ENCODE assay signal across 8 cellular contexts in genomic region chr6:47698342-47698787, GRCh38. TPM values are rescaled to one million over a fixed set of nuclear protein-coding genes. Genes with fewer than 3 reads are reported as not detected.
DNase-seq lines count a peak whose midpoint lies in the region; ATAC-seq, FAIRE-seq and TF ChIP-seq lines count a peak whose summit lies in the region.
"Had no signal": no experiment of that assay in that cellular context is flagged by ENCODE, and none has a peak within 500 bp of the region (broad histone marks: within the 10 kb centered on the region; RNA-seq: fewer than 3 reads in every experiment).

Gene ADGRF4, plus strand, starts transcription at chr6:47698580. Its CDS starts 8,666 bp downstream, at chr6:47707246.

- peak; percentile 28 for ATAC-seq in GM19351 (IDR thresholded peaks at IDR 0.05; ENCODE audit: unreplicated experiment)
- ATAC-seq in GM18870 (IDR thresholded peaks at IDR 0.05; ENCODE audit: unreplicated experiment), result no peak
- no peak for ATAC-seq in HG03039 (IDR thresholded peaks at IDR 0.05; ENCODE audit: unreplicated experiment)
- ATAC-seq in HG03108 (IDR thresholded peaks at IDR 0.05; ENCODE audit: unreplicated experiment), result no peak

- no peak within 1 kb of the TSS for H4K5ac ChIP-seq in H1 (ENCODE audit: insufficient read length, low read depth, low read length)

- H3K4ac ChIP-seq in H1 (replicated peaks; ENCODE audit: insufficient read length, low read depth, low read length), result peak within 1 kb of the TSS; percentile 41

- H3K79me2 ChIP-seq in H1 (ENCODE audit: control insufficient read depth in 1 of 2, insufficient read depth in 2 of 2, low read length in 2 of 2), result no peaks in the 10 kb centered on the region

- TF ChIP-seq POLR2A in NB4 (IDR thresholded peaks at IDR 0.05; ENCODE audit: extremely low read depth, insufficient read length) (no peak), H1 (IDR thresholded peaks at IDR 0.05; ENCODE audit: control extremely low read depth in 1 of 2, low read depth in 2 of 2, low read length in 2 of 2) (no peak)

- no peaks in the 10 kb centered on the region for H3K27me3 ChIP-seq in H1 (replicated peaks in 1 of 4; ENCODE audit: control insufficient read depth in 3 of 4, extremely low read depth in 1 of 4, insufficient read depth in 3 of 4, low read length in 3 of 4)

- no peak for TF ChIP-seq EP300 in H1 (IDR thresholded peaks at IDR 0.05; ENCODE audit: borderline replicate concordance in 1 of 2, low read depth in 2 of 2, low read length in 2 of 2)

- no peak within 1 kb of the TSS for H3K23ac ChIP-seq in H1 (ENCODE audit: insufficient read length)

- no peak for FAIRE-seq in H1 (lab: Jason Lieb, UNC)

- H3K79me1 ChIP-seq in H1 (ENCODE audit: low read depth, low read length), result no peaks in the 10 kb centered on the region

- no peak within 1 kb of the TSS for H3K4me3 ChIP-seq in NB4 (ENCODE audit: low read depth, low read length)
- no peak within 1 kb of the TSS for H3K4me3 ChIP-seq in H1 (ENCODE audit: extremely low read depth in 1 of 4, insufficient read depth in 2 of 4, low read depth in 3 of 4, low read length in 4 of 4)
- no peak within 1 kb of the TSS for H3K4me3 ChIP-seq in skeletal muscle cell (ENCODE audit: low read depth, low read length)

- no peak within 1 kb of the TSS for H4K91ac ChIP-seq in H1 (replicated peaks; ENCODE audit: insufficient read length, low read length)

- H3K56ac ChIP-seq in H1 (replicated peaks; ENCODE audit: insufficient read length, low read depth, low read length), result no peak within 1 kb of the TSS

- no peak within 1 kb of the TSS for H3K18ac ChIP-seq in H1 (ENCODE audit: extremely low read depth, low read length)

- H3K14ac ChIP-seq in H1 (ENCODE audit: insufficient read length), result no peak within 1 kb of the TSS

- H3K27ac ChIP-seq in H1 (ENCODE audit: low read depth, low read length), result no peak within 1 kb of the TSS

- no peak within 1 kb of the TSS for H2BK5ac ChIP-seq in H1 (ENCODE audit: low read depth, low read length)

- peak; percentile 4 for DNase-seq in NB4 (ENCODE audit: low read depth)
- no peak for DNase-seq in H1 (ENCODE audit: low read depth in 1 of 2, low spot score in 2 of 2)
- DNase-seq in skeletal muscle cell (ENCODE audit: low read depth), result peak; percentile 20
- DNase-seq: NCI-H524 had no signal

- WGBS in H1 (ENCODE audit: extremely low coverage in 1 of 2, insufficient coverage in 1 of 2, insufficient read length in 1 of 2, insufficient replicate concordance in 2 of 2, low coverage in 1 of 2, low lambda C conversion rate in 2 of 2, missing lambda C conversion rate in 1 of 2), 2 experiments, result 96% methylated on average over 5 of the region's 5 CpGs; no CpG with 5 or more reads in 1 of the 2 experiments

- CTCF ChIA-PET in H1 (lab: Charles Lee; ENCODE audit: partially characterized antibody), result interaction anchor here (1.5 to 1.7 kb wide), 2 partner anchors 11 to 82 kb away, joined by 3 to 6 read pairs; no protein-coding TSS in a partner anchor

- H4K8ac ChIP-seq in H1 (ENCODE audit: extremely low read depth, insufficient read depth, low read length), result no peak within 1 kb of the TSS

- H3K4me1 ChIP-seq in H1 (replicated peaks in 1 of 4; ENCODE audit: control insufficient read depth in 3 of 4, insufficient read depth in 4 of 4, low read length in 3 of 4), result peaks cover 0 to 7% (median 4%) of the 10 kb centered on the region in 4 experiments; a peak in 2 of 7 replicates

- H3K9me3 ChIP-seq in H1 (ENCODE audit: insufficient read depth in 2 of 2, low read depth in 1 of 2, low read length in 1 of 2), result no peaks in the 10 kb centered on the region

- H4K20me1 ChIP-seq in H1 (replicated peaks in 1 of 2; ENCODE audit: control insufficient read depth in 1 of 2, insufficient read depth in 2 of 2, low read length in 2 of 2), result no peaks in the 10 kb centered on the region

- H3K36me3 ChIP-seq in H1 (ENCODE audit: control insufficient read depth in 2 of 4, insufficient read depth in 4 of 4, low read length in 3 of 4), result no peaks in the 10 kb centered on the region

- POLR2A ChIA-PET in H1 (lab: Charles Lee; ENCODE audit: partially characterized antibody), result no interaction called here

- H2AFZ ChIP-seq in H1 (ENCODE audit: low read length), result no peak within 1 kb of the TSS

- H3K23me2 ChIP-seq in H1 (ENCODE audit: low read depth, low read length), result no peaks in the 10 kb centered on the region

- no peak within 1 kb of the TSS for H2BK20ac ChIP-seq in H1 (ENCODE audit: low read length)

- no peak within 1 kb of the TSS for H2BK15ac ChIP-seq in H1 (ENCODE audit: low read length)

- H2BK120ac ChIP-seq in H1 (replicated peaks; ENCODE audit: low read depth, low read length), result no peak within 1 kb of the TSS

- TF ChIP-seq RAD21 in H1 (IDR thresholded peaks at IDR 0.05 in 1 of 2, conservative IDR thresholded peaks at IDR 0.05 in 1 of 2; ENCODE audit: low read depth in 2 of 2, low read length in 2 of 2), result no peak

- H2AK5ac ChIP-seq in H1 (ENCODE audit: low read depth, low read length), result no peak within 1 kb of the TSS

- TF ChIP-seq CTCF in NB4 (IDR thresholded peaks at IDR 0.05; ENCODE audit: low read depth, low read length) (no peak), H1 (IDR thresholded peaks at IDR 0.05; ENCODE audit: control extremely low read depth in 1 of 3, insufficient read depth in 1 of 3, low read depth in 1 of 3, low read length in 3 of 3) (no peak)

- no peak within 1 kb of the TSS for H2BK12ac ChIP-seq in H1 (ENCODE audit: low read depth, low read length)

- H3K9ac ChIP-seq in H1 (replicated peaks in 1 of 4; ENCODE audit: extremely low read depth in 1 of 4, low read depth in 3 of 4, low read length in 3 of 4), result no peak within 1 kb of the TSS

- H3K4me2 ChIP-seq in H1 (ENCODE audit: insufficient read depth in 1 of 2, low read depth in 2 of 2, low read length in 2 of 2), result no peak within 1 kb of the TSS

TF ChIP-seq in H1, 55 proteins besides CTCF, POLR2A, EP300 and RAD21:
- TF ChIP-seq YY1 (IDR thresholded peaks at IDR 0.05; ENCODE audit: low read depth, low read length), result no peak
- no peak for TF ChIP-seq MAFK (IDR thresholded peaks at IDR 0.05; ENCODE audit: low read depth, low read length)
- no peak for TF ChIP-seq NANOG (IDR thresholded peaks at IDR 0.05; ENCODE audit: insufficient read depth, low read depth, low read length, poor library complexity, severe bottlenecking)
- TF ChIP-seq ATF3 (IDR thresholded peaks at IDR 0.05; ENCODE audit: insufficient read depth, low read depth, low read length), result no peak
- no peak for TF ChIP-seq USF2 (IDR thresholded peaks at IDR 0.05; ENCODE audit: low read length)
- no peak for TF ChIP-seq SUZ12 (IDR thresholded peaks at IDR 0.05; ENCODE audit: low read length)
- TF ChIP-seq EZH2 (IDR thresholded peaks at IDR 0.05; ENCODE audit: low read depth, low read length, severe bottlenecking), result no peak
- TF ChIP-seq RXRA (IDR thresholded peaks at IDR 0.05; ENCODE audit: insufficient read depth, low read depth, low read length), result no peak
- no peak for TF ChIP-seq SIRT6 (IDR thresholded peaks at IDR 0.05; ENCODE audit: low read length)
- no peak for TF ChIP-seq TCF12 (IDR thresholded peaks at IDR 0.05; ENCODE audit: low read depth, low read length)
- TF ChIP-seq CHD2 (IDR thresholded peaks at IDR 0.05; ENCODE audit: low read length), result no peak
- no peak for TF ChIP-seq TAF7 (optimal IDR thresholded peaks at IDR 0.05; ENCODE audit: borderline replicate concordance, low read depth, low read length)
- TF ChIP-seq ZNF274 (IDR thresholded peaks at IDR 0.05; ENCODE audit: borderline replicate concordance, extremely low read depth, low read length), result no peak

RNA-seq across cellular contexts. Expression of gene ADGRF4, which starts in this region (rescaled TPM):
- total RNA-seq in H1 (2021; fragmentation: NEBNext Ultra II Directional; extraction: Animal tissue kit (Norgen Biotek cat#: 25700)), result not detected in 2 replicates
- polyA plus RNA-seq in H1 (2011; rRNA removed), result 0.02 TPM in 1 of 2 replicates, not detected in the other
- not detected for polyA plus RNA-seq in H1 (2011; cell fraction: cytosol; rRNA removed)
- polyA plus RNA-seq in H1 (2011; cell fraction: nucleus; rRNA removed), result not detected
- polyA plus RNA-seq in H1 (2012, experiment 1 of 2), result not detected in 4 replicates
- polyA plus RNA-seq in H1 (2012, experiment 2 of 2), result not detected
- polyA plus RNA-seq in H1 (2013, experiment 1 of 2), result not detected
- not detected for polyA plus RNA-seq in H1 (2013, experiment 2 of 2)
- not detected in 2 replicates for polyA minus RNA-seq in H1 (2011; rRNA and poly(A)+ RNA removed)
- not detected for polyA minus RNA-seq in H1 (2011; cell fraction: cytosol; rRNA and poly(A)+ RNA removed)
- polyA minus RNA-seq in H1 (2011; cell fraction: nucleus; rRNA and poly(A)+ RNA removed), result not detected

Comparison
In these comparisons a context has a peak if more than half of its experiments do, and no peak if none do; other contexts are left out.
1. DNase-seq: peak in NB4 (single experiment) and skeletal muscle cell (single experiment); none in H1 (0 of 2).